Comparison of ENCODE assay signal across 19 cellular contexts in genomic region chr10:72123616-72124015, GRCh38. TPM values are rescaled to one million over a fixed set of nuclear protein-coding genes. Genes with fewer than 3 reads are reported as not detected.
A peak's percentile ranks its signal among the peaks of the same experiment; 100 is the strongest.
DNase-seq lines count a peak whose midpoint lies in the region; ATAC-seq and TF ChIP-seq lines count a peak whose summit lies in the region.
"Had no signal": no experiment of that assay in that cellular context is flagged by ENCODE, and none has a peak within 500 bp of the region (broad histone marks: within the 10 kb centered on the region; RNA-seq: fewer than 3 reads in every experiment).

No MANE protein-coding gene starts in this region.

- peaks cover 9% of the 10 kb centered on the region for H3K4me1 ChIP-seq in HEK293 (ENCODE audit: control insufficient read depth, insufficient read depth, low read length)

- H3K27me3 Mint-ChIP-seq in CD4-positive, alpha-beta T cell = no peaks in the 10 kb centered on the region
- H3K27me3 Mint-ChIP-seq in nephron (ENCODE audit: low read depth) = no peaks in the 10 kb centered on the region
- H3K27me3 Mint-ChIP-seq: B cell; CD4-positive, CD25-positive, alpha-beta regulatory T cell had no signal

- no peaks in the 10 kb centered on the region for H3K9me3 ChIP-seq in CD4-positive, alpha-beta T cell (ENCODE audit: control insufficient read depth, low read length)
- H3K9me3 ChIP-seq in HEK293 (ENCODE audit: control insufficient read depth, insufficient read depth, low read depth, low read length) = no peaks in the 10 kb centered on the region

- CTCF ChIA-PET in CD4-positive, alpha-beta T cell (lab: Charles Lee) = interaction anchor here (1.0 kb wide), 1 partner anchor 75 kb away, joined by 3 read pairs; no protein-coding TSS in a partner anchor
- CTCF ChIA-PET in HEK293 (lab: Yijun Ruan, JAX) = interaction anchor here (1.3 to 2.4 kb wide), 2 partner anchors 75 kb away, joined by 4 to 9 read pairs; no protein-coding TSS in a partner anchor

- no peaks in the 10 kb centered on the region for H3K27me3 ChIP-seq in CD4-positive, alpha-beta T cell (ENCODE audit: control insufficient read depth, insufficient read depth, low read length)
- H3K27me3 ChIP-seq: SJCRH30 had no signal

- no peak overlapping the region for H3K4me3 ChIP-seq in HEK293 (ENCODE audit: low read depth, low read length)
- H3K4me3 ChIP-seq: SJCRH30 had no signal

- no peak for ATAC-seq in CD4-positive, alpha-beta T cell (ENCODE audit: poor library complexity)
- ATAC-seq in GM21360 (IDR thresholded peaks at IDR 0.05; ENCODE audit: unreplicated experiment) (no peak), HG03439 (IDR thresholded peaks at IDR 0.05; ENCODE audit: unreplicated experiment) (no peak)
- ATAC-seq: HepG2 had no signal

- peaks cover 67% of the 10 kb centered on the region for H3K4me1 Mint-ChIP-seq in CD4-positive, alpha-beta T cell (ENCODE audit: low read depth)
- peaks cover 36% of the 10 kb centered on the region for H3K4me1 Mint-ChIP-seq in nephron
- H3K4me1 Mint-ChIP-seq: B cell had no signal

- no peak overlapping the region for H3K27ac ChIP-seq in CD4-positive, alpha-beta T cell (ENCODE audit: low read depth, low read length)
- H3K27ac ChIP-seq in HEK293 (ENCODE audit: extremely low read depth, low read depth, low read length) = no peak overlapping the region
- H3K27ac ChIP-seq in VCaP = peak overlapping the region; percentile 59
- H3K27ac ChIP-seq: RWPE1, SJCRH30 had no signal

- POLR2A ChIA-PET in CD4-positive, alpha-beta T cell (lab: Charles Lee) = interaction anchor here (1.1 to 1.9 kb wide), 3 partner anchors 15 to 197 kb away, joined by 3 to 9 read pairs (median 7); no protein-coding TSS in a partner anchor
- POLR2A ChIA-PET in HEK293 (lab: Yijun Ruan, JAX) = no interaction called here

- TF ChIP-seq CTCF in CD4-positive, alpha-beta T cell (IDR thresholded peaks at IDR 0.05) = no peak
- TF ChIP-seq CTCF in HEK293 (tag by site-specific recombination; IDR thresholded peaks at IDR 0.05) (no peak), VCaP (conservative IDR thresholded peaks at IDR 0.05) (no peak), nephron (IDR thresholded peaks at IDR 0.05; ENCODE audit: unreplicated experiment in 3 of 3) (no peak)

- intact Hi-C loops in CD4-positive, alpha-beta T cell (cut with DNase I, micrococcal nuclease) = loop anchor here in 1 of 2 experiments (2.0 kb wide), 1 partner anchor 213 kb away; no protein-coding TSS in a partner anchor

- peaks cover 32% of the 10 kb centered on the region for H3K36me3 Mint-ChIP-seq in CD4-positive, alpha-beta T cell (ENCODE audit: low read depth)
- H3K36me3 Mint-ChIP-seq in nephron (ENCODE audit: low read depth) = peaks cover 35% of the 10 kb centered on the region

- peaks cover 0 to 7% of the 10 kb centered on the region in 2 experiments; a peak in 1 of 3 replicates for H3K36me3 ChIP-seq in HEK293 (ENCODE audit: control insufficient read depth in 2 of 2, insufficient read depth in 1 of 2, low read length in 2 of 2)
- H3K36me3 ChIP-seq: SJCRH30 had no signal

- DNase-seq in CD4-positive, alpha-beta T cell = no peak
- no peak for DNase-seq in SKM-1 treated with dmso at 0.1 percent for 144 hours (lab: John Stamatoyannopoulos, UW; ENCODE audit: unreplicated experiment)
- DNase-seq: CD4-positive, CD25-positive, alpha-beta regulatory T cell; DMS79 treated with DMSO at 0.1 percent for 48 hours; HCEC 1CT; KG1; NCI-H1048; NK-92 treated with Interleukin-12 subunit alpha and Interleukin-12 subunit beta, amount 100 ng/mL, for 24 hours; OCI-M1; SJCRH30; SW 1271 had no signal

- H3K9me3 Mint-ChIP-seq in CD4-positive, alpha-beta T cell = no peaks in the 10 kb centered on the region
- peaks cover 7% of the 10 kb centered on the region for H3K9me3 Mint-ChIP-seq in nephron
- H3K9me3 Mint-ChIP-seq: CD4-positive, CD25-positive, alpha-beta regulatory T cell had no signal

- peak overlapping the region; percentile 24 for H3K27ac Mint-ChIP-seq in CD4-positive, alpha-beta T cell
- H3K27ac Mint-ChIP-seq in nephron = peak overlapping the region; percentile 87 to 98 (median 93)
- H3K27ac Mint-ChIP-seq: B cell had no signal

- no peak overlapping the region for H3K4me3 Mint-ChIP-seq in CD4-positive, alpha-beta T cell
- no peak overlapping the region for H3K4me3 Mint-ChIP-seq in nephron
- H3K4me3 Mint-ChIP-seq: B cell; CD4-positive, CD25-positive, alpha-beta regulatory T cell had no signal

TF ChIP-seq in HEK293, 187 proteins besides CTCF, POLR2A, EP300 and RAD21 (continues in another document):
- TF ChIP-seq ZNF140 (tag by site-specific recombination; IDR thresholded peaks at IDR 0.05) (no peak), MYNN (tag by site-specific recombination; IDR thresholded peaks at IDR 0.05; ENCODE audit: borderline replicate concordance) (no peak), ZBTB8A (tag by site-specific recombination; IDR thresholded peaks at IDR 0.05) (no peak; the same call in none of the 2 replicates), OSR2 (tag by site-specific recombination; IDR thresholded peaks at IDR 0.05) (peak; percentile 74), YY1 (tag by site-specific recombination; IDR thresholded peaks at IDR 0.05) (no peak), ZNF560 (tag by site-specific recombination; IDR thresholded peaks at IDR 0.05; ENCODE audit: borderline replicate concordance) (no peak), ZNF677 (tag by site-specific recombination; IDR thresholded peaks at IDR 0.05) (no peak), ZNF580 (tag by site-specific recombination; IDR thresholded peaks at IDR 0.05) (no peak), YY2 (tag by site-specific recombination; IDR thresholded peaks at IDR 0.05) (no peak), ZNF830 (tag by site-specific recombination; IDR thresholded peaks at IDR 0.05; ENCODE audit: low read depth) (no peak), KLF10 (tag by site-specific recombination; IDR thresholded peaks at IDR 0.05) (peak; percentile 55; the same call in 1 of the 2 replicates), ZNF112 (tag by site-specific recombination; IDR thresholded peaks at IDR 0.05) (no peak), ZNF48 (tag by site-specific recombination; IDR thresholded peaks at IDR 0.05) (no peak), ZNF658 (tag by site-specific recombination; IDR thresholded peaks at IDR 0.05) (no peak), ZNF555 (tag by site-specific recombination; conservative IDR thresholded peaks at IDR 0.05) (no peak), REPIN1 (tag by site-specific recombination; IDR thresholded peaks at IDR 0.05; ENCODE audit: low read depth) (no peak), TSHZ1 (tag by site-specific recombination; IDR thresholded peaks at IDR 0.05; ENCODE audit: borderline replicate concordance) (no peak), ZNF791 (tag by site-specific recombination; IDR thresholded peaks at IDR 0.05) (no peak), SP3 (tag by site-specific recombination; IDR thresholded peaks at IDR 0.05) (no peak), ZNF311 (tag by site-specific recombination; IDR thresholded peaks at IDR 0.05; ENCODE audit: borderline replicate concordance) (no peak), FEZF1 (tag by site-specific recombination; IDR thresholded peaks at IDR 0.05) (peak; percentile 73), ZNF571 (tag by site-specific recombination; IDR thresholded peaks at IDR 0.05) (no peak), PRDM6 (tag by site-specific recombination; IDR thresholded peaks at IDR 0.05) (peak; percentile 96)

RNA-seq across cellular contexts. Expression of gene SPOCK2, which starts 35.3 kb away (rescaled TPM):
- total RNA-seq in CD4-positive, alpha-beta T cell = 100 to 1,000 TPM; 976 to 998 TPM
